In the genomic region with DNA sequence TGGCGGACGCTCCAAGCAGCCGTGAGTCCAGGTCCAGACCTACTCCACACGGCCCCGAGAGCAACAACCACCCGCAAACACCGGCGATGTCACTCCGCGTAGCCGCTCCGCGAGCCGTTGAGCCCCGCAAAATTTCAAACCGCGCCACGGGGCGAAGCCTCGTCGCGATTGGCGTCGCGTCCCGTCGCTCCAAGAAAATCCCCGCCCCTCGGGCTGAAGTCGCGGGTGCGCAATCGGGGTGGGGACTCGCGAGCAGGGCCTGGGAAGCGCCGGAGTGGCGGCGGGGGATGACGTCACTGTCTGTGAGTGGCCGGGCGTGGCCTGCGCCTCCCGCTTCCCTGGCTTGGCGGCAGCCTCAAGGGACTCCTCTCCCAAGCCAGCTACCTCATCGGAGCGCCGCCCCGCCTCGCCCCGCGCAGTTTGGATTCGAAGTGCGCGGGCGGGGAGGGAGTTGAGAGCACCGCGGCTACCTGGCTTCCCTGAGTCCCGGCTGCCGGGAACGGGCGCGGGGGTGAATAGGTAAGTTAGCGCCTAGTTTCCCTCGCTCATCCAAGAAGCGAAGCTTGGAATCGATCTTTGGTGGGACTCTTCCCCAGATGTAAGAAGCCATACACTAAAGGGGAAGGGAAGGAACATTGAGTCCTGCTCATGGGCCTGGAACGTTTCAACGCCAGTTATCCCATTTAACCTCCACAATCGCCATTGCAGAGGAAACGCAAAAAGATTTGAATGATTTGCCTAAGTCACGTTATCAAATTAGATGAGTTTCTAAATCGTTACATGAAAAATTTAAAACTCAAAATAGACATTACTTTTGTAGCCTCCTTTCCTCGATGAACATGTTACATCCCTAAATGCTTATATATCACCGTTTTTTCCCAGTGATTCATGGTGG, we compare ENCODE assay signal across 1 cellular context.
TF ChIP-seq lines count a peak whose summit lies in the region.

Gene PRC1, minus strand, starts transcription at position 119 of the 895 bp plus-strand sequence. Its CDS starts 118 bp downstream, at position 1.

TF ChIP-seq in GM12878, 131 proteins besides CTCF, POLR2A, EP300 and RAD21 (continued from another document and continues in another):
- TF ChIP-seq ZBTB4 (CRISPR knock-in tag; IDR thresholded peaks at IDR 0.05) (peak; percentile 78; the same call in 1 of the 2 replicates), JUND (IDR thresholded peaks at IDR 0.05; ENCODE audit: low read depth, low read length) (peak; percentile 95), PML (IDR thresholded peaks at IDR 0.05; ENCODE audit: low read length) (0 out of 2 replicates have a peak, but pooled peaks have one; percentile 50), CREB1 (IDR thresholded peaks at IDR 0.05; ENCODE audit: low read depth) (peak; percentile 98), MLLT1 (IDR thresholded peaks at IDR 0.05) (0 out of 2 replicates have a peak, but pooled peaks have one; percentile 14), NR2F1 (conservative IDR thresholded peaks at IDR 0.05) (0 out of 2 replicates have a peak, but pooled peaks have one; percentile 21), LARP7 (IDR thresholded peaks at IDR 0.05) (0 out of 2 replicates have a peak, but pooled peaks have one; percentile 30), SRF (IDR thresholded peaks at IDR 0.05; ENCODE audit: low read depth in 2 of 2, low read length in 2 of 2) (0 out of 4 replicates have a peak, but pooled peaks of 1 of the 2 experiments have one; percentile 53), ZBED1 (IDR thresholded peaks at IDR 0.05; ENCODE audit: borderline replicate concordance) (no peak; the same call in 1 of the 2 replicates), JUNB (IDR thresholded peaks at IDR 0.05) (no peak), RUNX3 (IDR thresholded peaks at IDR 0.05; ENCODE audit: low read length) (peak; percentile 31; the same call in 1 of the 2 replicates), PAX5 (IDR thresholded peaks at IDR 0.05; ENCODE audit: borderline replicate concordance, low read depth, low read length) (peak; percentile 89), MYB (IDR thresholded peaks at IDR 0.05; ENCODE audit: borderline replicate concordance, low read depth, low read length) (no peak), EED (IDR thresholded peaks at IDR 0.05; ENCODE audit: low read depth) (peak; percentile 63), BRCA1 (IDR thresholded peaks at IDR 0.05; ENCODE audit: low read depth, low read length) (peak; percentile 58), BACH1 (IDR thresholded peaks at IDR 0.05; ENCODE audit: borderline replicate concordance) (peak; percentile 75), FOXM1 (IDR thresholded peaks at IDR 0.05; ENCODE audit: low read depth, low read length) (peak; percentile 89), E2F4 (IDR thresholded peaks at IDR 0.05; ENCODE audit: low read depth, low read length) (peak; percentile 97), SP1 (IDR thresholded peaks at IDR 0.05; ENCODE audit: low read depth, low read length) (peak; percentile 95), MXI1 (IDR thresholded peaks at IDR 0.05; ENCODE audit: low read depth, low read length) (peak; percentile 64), MEF2B (IDR thresholded peaks at IDR 0.05; ENCODE audit: partially characterized antibody, poor library complexity, severe bottlenecking) (peak; percentile 82), CBX5 (IDR thresholded peaks at IDR 0.05; ENCODE audit: low read depth) (no peak), POLR2AphosphoS2 (IDR thresholded peaks at IDR 0.05; ENCODE audit: low read depth, low read length) (peak; percentile 84), STAT1 (conservative IDR thresholded peaks at IDR 0.05) (peak; percentile 82; the same call in 1 of the 2 replicates), TARDBP (IDR thresholded peaks at IDR 0.05; ENCODE audit: borderline replicate concordance) (0 out of 2 replicates have a peak, but pooled peaks have one; percentile 33), ZNF384 (IDR thresholded peaks at IDR 0.05; ENCODE audit: borderline replicate concordance, low read depth, low read length) (no peak; the same call in 1 of the 2 replicates), CREM (IDR thresholded peaks at IDR 0.05; ENCODE audit: low read depth) (peak; percentile 97), POU2F2 (IDR thresholded peaks at IDR 0.05; ENCODE audit: borderline replicate concordance, low read depth, low read length) (peak; percentile 61; the same call in 2 of the 3 replicates), CHD2 (IDR thresholded peaks at IDR 0.05; ENCODE audit: borderline replicate concordance, low read depth, low read length) (peak; percentile 94), KLF5 (IDR thresholded peaks at IDR 0.05; ENCODE audit: partially characterized antibody) (peak; percentile 68), IKZF1 (conservative IDR thresholded peaks at IDR 0.05) (peak; percentile 96), RCOR1 (conservative IDR thresholded peaks at IDR 0.05; ENCODE audit: low read depth, low read length) (0 out of 2 replicates have a peak, but pooled peaks have one; percentile 22), RB1 (IDR thresholded peaks at IDR 0.05; ENCODE audit: borderline replicate concordance) (peak; percentile 51; the same call in 1 of the 2 replicates), RFX5 (IDR thresholded peaks at IDR 0.05; ENCODE audit: low read depth, low read length) (0 out of 2 replicates have a peak, but pooled peaks have one; percentile 26), SMC3 (IDR thresholded peaks at IDR 0.05; ENCODE audit: borderline replicate concordance, low read length) (no peak), ATF7 (IDR thresholded peaks at IDR 0.05; ENCODE audit: low read depth) (peak; percentile 99), YY1 (IDR thresholded peaks at IDR 0.05; ENCODE audit: low read depth, low read length) (0 out of 2 replicates have a peak, but pooled peaks have one; percentile 7), SMAD1 (IDR thresholded peaks at IDR 0.05; ENCODE audit: low read depth, partially characterized antibody) (no peak), HCFC1 (IDR thresholded peaks at IDR 0.05; ENCODE audit: low read length) (peak; percentile 55)
- TF ChIP-seq, protein P1, sequence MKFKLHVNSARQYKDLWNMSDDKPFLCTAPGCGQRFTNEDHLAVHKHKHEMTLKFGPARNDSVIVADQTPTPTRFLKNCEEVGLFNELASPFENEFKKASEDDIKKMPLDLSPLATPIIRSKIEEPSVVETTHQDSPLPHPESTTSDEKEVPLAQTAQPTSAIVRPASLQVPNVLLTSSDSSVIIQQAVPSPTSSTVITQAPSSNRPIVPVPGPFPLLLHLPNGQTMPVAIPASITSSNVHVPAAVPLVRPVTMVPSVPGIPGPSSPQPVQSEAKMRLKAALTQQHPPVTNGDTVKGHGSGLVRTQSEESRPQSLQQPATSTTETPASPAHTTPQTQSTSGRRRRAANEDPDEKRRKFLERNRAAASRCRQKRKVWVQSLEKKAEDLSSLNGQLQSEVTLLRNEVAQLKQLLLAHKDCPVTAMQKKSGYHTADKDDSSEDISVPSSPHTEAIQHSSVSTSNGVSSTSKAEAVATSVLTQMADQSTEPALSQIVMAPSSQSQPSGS (IDR thresholded peaks at IDR 0.05; ENCODE audit: low read length), result peak; percentile 72
- TF ChIP-seq, protein P2, sequence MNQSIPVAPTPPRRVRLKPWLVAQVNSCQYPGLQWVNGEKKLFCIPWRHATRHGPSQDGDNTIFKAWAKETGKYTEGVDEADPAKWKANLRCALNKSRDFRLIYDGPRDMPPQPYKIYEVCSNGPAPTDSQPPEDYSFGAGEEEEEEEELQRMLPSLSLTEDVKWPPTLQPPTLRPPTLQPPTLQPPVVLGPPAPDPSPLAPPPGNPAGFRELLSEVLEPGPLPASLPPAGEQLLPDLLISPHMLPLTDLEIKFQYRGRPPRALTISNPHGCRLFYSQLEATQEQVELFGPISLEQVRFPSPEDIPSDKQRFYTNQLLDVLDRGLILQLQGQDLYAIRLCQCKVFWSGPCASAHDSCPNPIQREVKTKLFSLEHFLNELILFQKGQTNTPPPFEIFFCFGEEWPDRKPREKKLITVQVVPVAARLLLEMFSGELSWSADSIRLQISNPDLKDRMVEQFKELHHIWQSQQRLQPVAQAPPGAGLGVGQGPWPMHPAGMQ (IDR thresholded peaks at IDR 0.05; ENCODE audit: borderline replicate concordance), result peak; percentile 61; the same call in 1 of the 2 replicates
- TF ChIP-seq, protein P3, sequence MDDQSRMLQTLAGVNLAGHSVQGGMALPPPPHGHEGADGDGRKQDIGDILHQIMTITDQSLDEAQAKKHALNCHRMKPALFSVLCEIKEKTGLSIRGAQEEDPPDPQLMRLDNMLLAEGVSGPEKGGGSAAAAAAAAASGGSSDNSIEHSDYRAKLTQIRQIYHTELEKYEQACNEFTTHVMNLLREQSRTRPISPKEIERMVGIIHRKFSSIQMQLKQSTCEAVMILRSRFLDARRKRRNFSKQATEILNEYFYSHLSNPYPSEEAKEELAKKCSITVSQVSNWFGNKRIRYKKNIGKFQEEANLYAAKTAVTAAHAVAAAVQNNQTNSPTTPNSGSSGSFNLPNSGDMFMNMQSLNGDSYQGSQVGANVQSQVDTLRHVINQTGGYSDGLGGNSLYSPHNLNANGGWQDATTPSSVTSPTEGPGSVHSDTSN (IDR thresholded peaks at IDR 0.05; ENCODE audit: insufficient replicate concordance, low read depth, low read length), result peak; percentile 99
- TF ChIP-seq, protein P4, sequence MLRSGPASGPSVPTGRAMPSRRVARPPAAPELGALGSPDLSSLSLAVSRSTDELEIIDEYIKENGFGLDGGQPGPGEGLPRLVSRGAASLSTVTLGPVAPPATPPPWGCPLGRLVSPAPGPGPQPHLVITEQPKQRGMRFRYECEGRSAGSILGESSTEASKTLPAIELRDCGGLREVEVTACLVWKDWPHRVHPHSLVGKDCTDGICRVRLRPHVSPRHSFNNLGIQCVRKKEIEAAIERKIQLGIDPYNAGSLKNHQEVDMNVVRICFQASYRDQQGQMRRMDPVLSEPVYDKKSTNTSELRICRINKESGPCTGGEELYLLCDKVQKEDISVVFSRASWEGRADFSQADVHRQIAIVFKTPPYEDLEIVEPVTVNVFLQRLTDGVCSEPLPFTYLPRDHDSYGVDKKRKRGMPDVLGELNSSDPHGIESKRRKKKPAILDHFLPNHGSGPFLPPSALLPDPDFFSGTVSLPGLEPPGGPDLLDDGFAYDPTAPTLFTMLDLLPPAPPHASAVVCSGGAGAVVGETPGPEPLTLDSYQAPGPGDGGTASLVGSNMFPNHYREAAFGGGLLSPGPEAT (IDR thresholded peaks at IDR 0.05; ENCODE audit: low read depth), result peak; percentile 87
- TF ChIP-seq, protein P5, sequence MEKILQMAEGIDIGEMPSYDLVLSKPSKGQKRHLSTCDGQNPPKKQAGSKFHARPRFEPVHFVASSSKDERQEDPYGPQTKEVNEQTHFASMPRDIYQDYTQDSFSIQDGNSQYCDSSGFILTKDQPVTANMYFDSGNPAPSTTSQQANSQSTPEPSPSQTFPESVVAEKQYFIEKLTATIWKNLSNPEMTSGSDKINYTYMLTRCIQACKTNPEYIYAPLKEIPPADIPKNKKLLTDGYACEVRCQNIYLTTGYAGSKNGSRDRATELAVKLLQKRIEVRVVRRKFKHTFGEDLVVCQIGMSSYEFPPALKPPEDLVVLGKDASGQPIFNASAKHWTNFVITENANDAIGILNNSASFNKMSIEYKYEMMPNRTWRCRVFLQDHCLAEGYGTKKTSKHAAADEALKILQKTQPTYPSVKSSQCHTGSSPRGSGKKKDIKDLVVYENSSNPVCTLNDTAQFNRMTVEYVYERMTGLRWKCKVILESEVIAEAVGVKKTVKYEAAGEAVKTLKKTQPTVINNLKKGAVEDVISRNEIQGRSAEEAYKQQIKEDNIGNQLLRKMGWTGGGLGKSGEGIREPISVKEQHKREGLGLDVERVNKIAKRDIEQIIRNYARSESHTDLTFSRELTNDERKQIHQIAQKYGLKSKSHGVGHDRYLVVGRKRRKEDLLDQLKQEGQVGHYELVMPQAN (conservative IDR thresholded peaks at IDR 0.05), result peak; percentile 94
- TF ChIP-seq, protein P6, sequence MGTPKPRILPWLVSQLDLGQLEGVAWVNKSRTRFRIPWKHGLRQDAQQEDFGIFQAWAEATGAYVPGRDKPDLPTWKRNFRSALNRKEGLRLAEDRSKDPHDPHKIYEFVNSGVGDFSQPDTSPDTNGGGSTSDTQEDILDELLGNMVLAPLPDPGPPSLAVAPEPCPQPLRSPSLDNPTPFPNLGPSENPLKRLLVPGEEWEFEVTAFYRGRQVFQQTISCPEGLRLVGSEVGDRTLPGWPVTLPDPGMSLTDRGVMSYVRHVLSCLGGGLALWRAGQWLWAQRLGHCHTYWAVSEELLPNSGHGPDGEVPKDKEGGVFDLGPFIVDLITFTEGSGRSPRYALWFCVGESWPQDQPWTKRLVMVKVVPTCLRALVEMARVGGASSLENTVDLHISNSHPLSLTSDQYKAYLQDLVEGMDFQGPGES (IDR thresholded peaks at IDR 0.05), result peak; percentile 52; the same call in 1 of the 2 replicates
